ENCODE assay signal across 17 cellular contexts in the genomic region with DNA sequence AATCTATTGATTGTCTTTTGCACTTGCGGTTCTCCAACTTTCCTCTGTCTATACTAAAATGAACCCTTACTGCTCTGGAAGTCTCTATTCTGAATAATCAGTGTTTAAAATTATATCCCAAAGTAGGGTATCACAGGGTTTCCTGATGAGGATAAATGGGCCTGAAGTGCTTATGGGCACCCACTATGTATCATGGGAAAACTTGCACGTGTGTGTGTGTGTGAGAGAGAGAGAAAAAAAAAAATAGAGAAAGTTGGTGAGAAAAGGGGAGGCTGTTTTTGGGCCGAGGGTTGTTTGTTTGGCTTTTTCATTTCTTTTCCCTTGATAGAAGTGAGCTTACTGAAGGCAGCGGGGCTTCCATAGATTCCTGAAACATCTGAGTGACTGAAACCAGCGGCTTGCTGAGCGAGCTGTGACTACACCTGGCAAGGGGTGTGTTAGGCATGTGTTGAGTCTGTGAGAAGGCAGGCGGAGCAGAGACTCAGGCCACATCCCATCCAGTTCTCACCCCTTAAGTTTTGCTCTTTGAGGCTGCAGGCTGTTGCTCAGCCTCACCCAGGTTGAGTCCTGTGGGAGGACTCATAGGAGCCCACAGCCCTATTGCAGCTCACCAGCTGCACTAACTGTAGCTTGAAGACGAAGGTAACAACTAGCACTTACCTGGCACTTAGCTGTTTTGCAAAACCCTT. TPM values are rescaled to one million over a fixed set of nuclear protein-coding genes. Genes with fewer than 3 reads are reported as not detected.
A peak's percentile ranks its signal among the peaks of the same experiment; 100 is the strongest.
DNase-seq lines count a peak whose midpoint lies in the region; ATAC-seq and TF ChIP-seq lines count a peak whose summit lies in the region.
"Had no signal": no experiment of that assay in that cellular context is flagged by ENCODE, and none has a peak within 500 bp of the region (broad histone marks: within the 10 kb centered on the region; RNA-seq: fewer than 3 reads in every experiment).

No MANE protein-coding gene starts in this region.

- H3K27me3 ChIP-seq in H7 (ENCODE audit: control insufficient read depth, insufficient read depth, low read length) (no peaks in the 10 kb centered on the region), fibroblast of lung (ENCODE audit: control insufficient read depth, insufficient read depth, low read length) (no peaks in the 10 kb centered on the region)
- H3K27me3 ChIP-seq: ascending aorta, BE2C had no signal

- H3K36me3 Mint-ChIP-seq in progenitor cell of endocrine pancreas (ENCODE audit: insufficient read depth) = peaks cover 11% of the 10 kb centered on the region

- H4K20me1 ChIP-seq in fibroblast of lung (ENCODE audit: control insufficient read depth, extremely low read depth, insufficient read depth, low read length) = no peaks in the 10 kb centered on the region

- H3K27ac ChIP-seq in RWPE1 (peak overlapping the region; percentile 47; the same call in 1 of the 2 replicates), fibroblast of lung (ENCODE audit: insufficient read depth, low read length) (peak overlapping the region; percentile 62)
- H3K27ac ChIP-seq: parathyroid adenoma had no signal

- no peaks in the 10 kb centered on the region for H3K27me3 Mint-ChIP-seq in progenitor cell of endocrine pancreas

- H3K4me1 ChIP-seq in fibroblast of lung (ENCODE audit: control insufficient read depth, extremely low read depth, insufficient read depth, low read length) = peaks cover 17% of the 10 kb centered on the region

- no peak overlapping the region for H3K4me3 ChIP-seq in H7 (ENCODE audit: insufficient read depth, low read depth, low read length)
- H3K4me3 ChIP-seq in fibroblast of lung (replicated peaks in 1 of 4; ENCODE audit: control extremely low read depth in 1 of 4, insufficient read depth in 1 of 4, low read depth in 3 of 4, low read length in 4 of 4) = no peak overlapping the region
- H3K4me3 ChIP-seq: ascending aorta, mucosa of descending colon had no signal

- H3K27ac Mint-ChIP-seq in progenitor cell of endocrine pancreas = peak overlapping the region; percentile 67
- H3K27ac Mint-ChIP-seq: IgD-negative memory B cell had no signal

- intact Hi-C loops in posterior cingulate gyrus (cut with DNase I) = no loop called here

- H3K4me3 Mint-ChIP-seq in progenitor cell of endocrine pancreas (ENCODE audit: low read depth) = no peak overlapping the region
- H3K4me3 Mint-ChIP-seq: IgD-negative memory B cell had no signal

- H3K36me3 ChIP-seq in H7 (replicated peaks; ENCODE audit: control insufficient read depth, insufficient read depth, low read length) (no peaks in the 10 kb centered on the region), fibroblast of lung (ENCODE audit: control insufficient read depth, insufficient read depth, low read length) (no peaks in the 10 kb centered on the region)
- H3K36me3 ChIP-seq: BE2C had no signal

- TF ChIP-seq CTCF in RWPE1 (conservative IDR thresholded peaks at IDR 0.05; ENCODE audit: low read depth) (no peak), fibroblast of lung (conservative IDR thresholded peaks at IDR 0.05 in 1 of 2, IDR thresholded peaks at IDR 0.05 in 1 of 2; ENCODE audit: low read depth in 1 of 2, low read length in 2 of 2) (no peak), progenitor cell of endocrine pancreas (IDR thresholded peaks at IDR 0.05; ENCODE audit: unreplicated experiment) (no peak)

- H3K79me2 ChIP-seq in fibroblast of lung (ENCODE audit: control insufficient read depth, insufficient read depth, low read length) = peaks cover 76% of the 10 kb centered on the region

- H3K9me3 ChIP-seq in fibroblast of lung (ENCODE audit: control insufficient read depth, insufficient read depth, low read depth, low read length) = no peaks in the 10 kb centered on the region
- H3K9me3 ChIP-seq: ascending aorta, BE2C, mucosa of descending colon had no signal

- DNase-seq in H7 (peak; percentile 54), RWPE1 (ENCODE audit: low spot score) (no peak), fibroblast of lung (ENCODE audit: low read depth in 2 of 2) (no peak), progenitor cell of endocrine pancreas (ENCODE audit: low spot score, unreplicated experiment) (no peak), NCI-H345 treated with DMSO at 0.1 percent for 48 hours (lab: John Stamatoyannopoulos, UW; ENCODE audit: unreplicated experiment) (no peak), posterior cingulate gyrus (no peak)
- DNase-seq: activated effector memory CD4-positive, alpha-beta T cell treated with anti-CD3 and anti-CD28 coated beads, Interleukin-2, amount 50 U/mL, for 16 hours; BE2C; effector CD4-positive, alpha-beta T cell; mucosa of descending colon; NCI-H1048; NCI-H2171 treated with DMSO at 0.1 percent for 48 hours had no signal

- H3K4me1 Mint-ChIP-seq in progenitor cell of endocrine pancreas (ENCODE audit: low read depth) = peaks cover 10% of the 10 kb centered on the region

- POLR2A ChIA-PET in RWPE1 (lab: Yijun Ruan, JAX; ENCODE audit: low non-redundant PET) = no interaction called here

- CTCF ChIA-PET in RWPE1 (lab: Yijun Ruan, JAX) = interaction anchor here (0.9 kb wide), 1 partner anchor 105 kb away, joined by 3 read pairs; no protein-coding TSS in a partner anchor

- ATAC-seq in GM21619 (IDR thresholded peaks at IDR 0.05; ENCODE audit: unreplicated experiment) (no peak), HG02623 (IDR thresholded peaks at IDR 0.05; ENCODE audit: unreplicated experiment) (no peak)
- ATAC-seq: mucosa of descending colon had no signal

- no peak overlapping the region for H2AFZ ChIP-seq in fibroblast of lung (ENCODE audit: low read length)
- H2AFZ ChIP-seq: parathyroid adenoma had no signal

- H3K9me3 Mint-ChIP-seq in progenitor cell of endocrine pancreas (ENCODE audit: low read depth) = peaks cover 6% of the 10 kb centered on the region

- no peak overlapping the region for H3K9ac ChIP-seq in fibroblast of lung (ENCODE audit: insufficient read depth, low read length)
- H3K9ac ChIP-seq: parathyroid adenoma had no signal

- no peak overlapping the region for H3K4me2 ChIP-seq in fibroblast of lung (ENCODE audit: extremely low read depth, insufficient read depth, low read length)

RNA-seq across cellular contexts. Expression of a gene that starts 17.2 kb away (rescaled TPM):
- 17.0 and 18.7 TPM in 2 replicates for total RNA-seq in H7 (2014; rRNA removed; shearing (Covaris generic))
- total RNA-seq in fibroblast of lung (51.4 and 93.0 TPM in 2 replicates), progenitor cell of endocrine pancreas (85.4 and 85.7 TPM in 2 replicates)
- 46.8 and 65.1 TPM in 2 replicates for polyA plus RNA-seq in fibroblast of lung
- 26.7 and 40.5 TPM in 2 replicates for polyA plus RNA-seq in fibroblast of lung (2012)
- 29.9 and 58.7 TPM in 2 replicates for polyA minus RNA-seq in fibroblast of lung (ENCODE audit: low replicate concordance)
